ENCODE assay signal across 18 cellular contexts in genomic region chr17:54947396-54947795, GRCh38. TPM values are rescaled to one million over a fixed set of nuclear protein-coding genes. Genes with fewer than 3 reads are reported as not detected.
"Had no signal": no experiment of that assay in that cellular context is flagged by ENCODE, and none has a peak within 500 bp of the region (broad histone marks: within the 10 kb centered on the region; RNA-seq: fewer than 3 reads in every experiment).

No MANE protein-coding gene starts in this region.

- H3K36me3 ChIP-seq: colonic mucosa, neutrophil had no signal

- H3K4me1 ChIP-seq: body of pancreas, colonic mucosa, left ventricle myocardium inferior had no signal

- ATAC-seq: activated CD4-positive, alpha-beta T cell treated with anti-CD3 and anti-CD28 coated beads for 36 hours; activated CD8-positive, alpha-beta T cell treated with anti-CD3 and anti-CD28 coated beads, Interleukin-2, amount 10 ng/mL, durations not matched to agents 7 days and 5 days; activated naive CD4-positive, alpha-beta T cell treated with anti-CD3 and anti-CD28 coated beads, Interleukin-2, amount 50 U/mL, for 72 hours; body of pancreas; esophagus mucosa had no signal

- H3K27ac ChIP-seq: body of pancreas, colonic mucosa, hepatocyte, left ventricle myocardium inferior, neutrophil had no signal

- H3K27me3 ChIP-seq: body of pancreas, colonic mucosa, hepatocyte, neutrophil had no signal

- H3K4me3 ChIP-seq: body of pancreas, colonic mucosa, hepatocyte, left ventricle myocardium inferior had no signal

- H3K9me3 ChIP-seq: body of pancreas, colonic mucosa, left ventricle myocardium inferior, neutrophil had no signal

- DNase-seq: activated CD4-positive, alpha-beta T cell treated with anti-CD3 and anti-CD28 coated beads for 36 hours; activated CD8-positive, alpha-beta memory T cell treated with anti-CD3 and anti-CD28 coated beads, Interleukin-2, amount 50 U/mL, for 4 hours; activated CD8-positive, alpha-beta T cell treated with anti-CD3 and anti-CD28 coated beads, Interleukin-2, amount 10 ng/mL, durations not matched to agents 7 days and 5 days; activated gamma-delta T cell; activated T-cell treated with anti-CD3 and anti-CD28 coated beads, Interleukin-2, amount 50 U/mL, for 48 hours; amniotic stem cell; body of pancreas; central memory CD4-positive, alpha-beta T cell; colonic mucosa; left ventricle myocardium inferior; mesenchymal stem cell; natural killer cell; stimulated activated CD4-positive, alpha-beta T cell treated with anti-CD3 and anti-CD28 coated beads, Interleukin-12 subunit alpha, Interleukin-12 subunit beta, amount 100 ng/mL, for 4 hours; T1000 had no signal

RNA-seq across cellular contexts. Expression of gene TOM1L1, which starts 46.7 kb away (rescaled TPM):
- total RNA-seq: activated CD8-positive, alpha-beta T cell treated with anti-CD3 and anti-CD28 coated beads, Interleukin-2, amount 10 ng/mL, durations not matched to agents 7 days and 5 days; natural killer cell had no signal
